Comparison of ENCODE assay signal across 10 cellular contexts in genomic region chr11:134047586-134047999, GRCh38. TPM values are rescaled to one million over a fixed set of nuclear protein-coding genes. Genes with fewer than 3 reads are reported as not detected.
DNase-seq lines count a peak whose midpoint lies in the region; ATAC-seq and TF ChIP-seq lines count a peak whose summit lies in the region.
"Had no signal": no experiment of that assay in that cellular context is flagged by ENCODE, and none has a peak within 500 bp of the region (broad histone marks: within the 10 kb centered on the region; RNA-seq: fewer than 3 reads in every experiment).

No MANE protein-coding gene starts in this region.

- whole genome bisulfite sequencing in lower leg skin, 2 donors: 15 to 35% methylated on average over 11 of the region's 11 CpGs

- H3K9me3 ChIP-seq in upper lobe of right lung: no peaks in the 10 kb centered on the region

- TF ChIP-seq CTCF in cardiac fibroblast (IDR thresholded peaks at IDR 0.05; ENCODE audit: low read depth, low read length): no peak
- TF ChIP-seq CTCF in lower leg skin (IDR thresholded peaks at IDR 0.05): no peak
- no peak for TF ChIP-seq CTCF in upper lobe of right lung (IDR thresholded peaks at IDR 0.05)

- no peak for TF ChIP-seq POLR2A in lower leg skin (IDR thresholded peaks at IDR 0.05)

- intact Hi-C loops in lower leg skin (cut with DNase I; ENCODE audit: low total_unique reads) (no loop called here), upper lobe of right lung (cut with DNase I) (no loop called here)

- ATAC-seq in upper lobe of right lung (peak; percentile 22), HG02798 (IDR thresholded peaks at IDR 0.05; ENCODE audit: poor library complexity, unreplicated experiment) (no peak), GM21717 (IDR thresholded peaks at IDR 0.05; ENCODE audit: unreplicated experiment) (no peak)

- H3K4me3 ChIP-seq in cardiac fibroblast (replicated peaks in 1 of 2; ENCODE audit: low read depth in 2 of 2, low read length in 2 of 2): peak overlapping the region in 1 of 2 donors; percentile 18
- H3K4me3 ChIP-seq in lower leg skin (ENCODE audit: low read depth, poor library complexity, severe bottlenecking): no peak overlapping the region
- H3K4me3 ChIP-seq in upper lobe of right lung: no peak overlapping the region

- no peaks in the 10 kb centered on the region for H3K27me3 ChIP-seq in upper lobe of right lung

- peak overlapping the region; percentile 11 for H3K27ac ChIP-seq in upper lobe of right lung

- peaks cover 7% of the 10 kb centered on the region for H3K4me1 ChIP-seq in upper lobe of right lung

- H3K36me3 ChIP-seq in upper lobe of right lung: no peaks in the 10 kb centered on the region

- DNase-seq in NCI-H446 (lab: John Stamatoyannopoulos, UW) (peak; percentile 10 to 20), NCI-H446 treated with DMSO at 0.1 percent for 48 hours (lab: John Stamatoyannopoulos, UW) (no peak), cardiac fibroblast (ENCODE audit: low read depth in 2 of 2) (peak; percentile 90 to 95), lower leg skin (ENCODE audit: low spot score in 2 of 2) (peak; percentile 79 to 95), upper lobe of right lung (peak; percentile 66), NCI-H1436 (lab: John Stamatoyannopoulos, UW) (no peak)
- DNase-seq: activated CD4-positive, alpha-beta T cell treated with anti-CD3 and anti-CD28 coated beads, Interleukin-2, amount 50 U/mL, for 48 hours; retina had no signal

RNA-seq across cellular contexts. Expression of gene JAM3, which starts 21.3 kb away (rescaled TPM):
- total RNA-seq in lower leg skin: 10 to 100 TPM; 12.8 to 22.4 (median 15.1) TPM
- 26.9 TPM for total RNA-seq in upper lobe of right lung

Comparison
In these comparisons a context has a peak if more than half of its experiments do, and no peak if none do; other contexts are left out.
1. DNase-seq: peak in NCI-H446 (2 of 2), cardiac fibroblast (2 of 2), lower leg skin (2 of 2) and upper lobe of right lung (single experiment); none in NCI-H446 treated with DMSO at 0.1 percent for 48 hours (single experiment) and NCI-H1436 (single experiment).